In genomic region chr6:118796548-118796947, GRCh38 we compare ENCODE assay signal across 7 cellular contexts.
DNase-seq lines count a peak whose midpoint lies in the region; ATAC-seq and TF ChIP-seq lines count a peak whose summit lies in the region.
"Not testable (repeated sequence)": the region's sequence is repeated elsewhere in the genome, so short reads cannot be mapped to it uniquely, and the experiment has no call there.

No MANE protein-coding gene starts in this region.

- H3K4me1 Mint-ChIP-seq in activated T-cell treated with anti-CD3 and anti-CD28 coated beads, Interleukin-2, amount 50 U/mL, for 72 hours (ENCODE audit: low read depth), result peaks cover 50% of the 10 kb centered on the region
- peaks cover 21 to 24% of the 10 kb centered on the region in 2 donors for H3K4me1 Mint-ChIP-seq in natural killer cell

- POLR2A ChIA-PET in OCI-LY7 (lab: Charles Lee), result not testable (repeated sequence)

- H3K4me3 ChIP-seq in OCI-LY7 (ENCODE audit: low read depth, low read length, poor library complexity, severe bottlenecking); colonic mucosa: not testable (repeated sequence)

- not testable (repeated sequence) for H3K9ac ChIP-seq in colonic mucosa (ENCODE audit: low read depth in 2 of 2, low read length in 2 of 2)

- H3K27ac ChIP-seq in OCI-LY7 (ENCODE audit: low read depth, low read length, poor library complexity, severe bottlenecking); colonic mucosa: not testable (repeated sequence)

- H3K4me1 ChIP-seq in OCI-LY7 (ENCODE audit: insufficient read depth, low read length, poor library complexity, severe bottlenecking); colonic mucosa: not testable (repeated sequence)

- not testable (repeated sequence) for H3K9me3 ChIP-seq in OCI-LY7 (ENCODE audit: low read length); colonic mucosa

- H3K4me3 Mint-ChIP-seq in activated T-cell treated with anti-CD3 and anti-CD28 coated beads, Interleukin-2, amount 50 U/mL, for 72 hours, result peak overlapping the region; percentile 71 to 94
- H3K4me3 Mint-ChIP-seq in natural killer cell, result peak overlapping the region; percentile 79

- TF ChIP-seq CTCF in OCI-LY7 (conservative IDR thresholded peaks at IDR 0.05; ENCODE audit: low read length), result peak; percentile 28; the same call in 1 of the 2 replicates
- TF ChIP-seq CTCF in colonic mucosa (IDR thresholded peaks at IDR 0.05); natural killer cell (IDR thresholded peaks at IDR 0.05): not testable (repeated sequence)

- H3K4me2 ChIP-seq in OCI-LY7 (ENCODE audit: low read length), result not testable (repeated sequence)

- peak overlapping the region; percentile 96 for H3K27ac Mint-ChIP-seq in activated T-cell treated with anti-CD3 and anti-CD28 coated beads, Interleukin-2, amount 50 U/mL, for 72 hours
- H3K27ac Mint-ChIP-seq in natural killer cell, result peak overlapping the region; percentile 61 to 69

- ATAC-seq in activated T-cell treated with anti-CD3 and anti-CD28 coated beads, Interleukin-2, amount 50 U/mL, for 72 hours (replicated peaks in 1 of 2), result peak in 1 of 2 donors; percentile 29
- peak in 1 of 3 donors; percentile 27 for ATAC-seq in natural killer cell

- not testable (repeated sequence) for H3K9me2 ChIP-seq in OCI-LY7 (ENCODE audit: insufficient read depth, low read length)

- peaks cover 20 to 33% of the 10 kb centered on the region in 2 donors for H3K36me3 Mint-ChIP-seq in activated T-cell treated with anti-CD3 and anti-CD28 coated beads, Interleukin-2, amount 50 U/mL, for 72 hours (ENCODE audit: insufficient read depth in 2 of 2)
- H3K36me3 Mint-ChIP-seq in natural killer cell, result not testable (repeated sequence)

- H3K36me3 ChIP-seq in OCI-LY7 (ENCODE audit: insufficient read depth, low read length); colonic mucosa: not testable (repeated sequence)

- CTCF ChIA-PET in OCI-LY7 (lab: Charles Lee; ENCODE audit: unreplicated experiment), result not testable (repeated sequence)

- H3K27me3 ChIP-seq in colonic mucosa, result not testable (repeated sequence)

- not testable (repeated sequence) for H3K79me2 ChIP-seq in OCI-LY7 (ENCODE audit: insufficient read depth, low read depth, low read length)

- intact Hi-C loops in OCI-LY7 (cut with micrococcal nuclease; ENCODE audit: unreplicated experiment), result loop anchor here (5.0 kb wide), 1 partner anchor 316 kb away; no protein-coding TSS in a partner anchor
- intact Hi-C loops in colonic mucosa (cut with DNase I); natural killer cell (cut with micrococcal nuclease): not testable (repeated sequence)

- H3K9me3 Mint-ChIP-seq in activated T-cell treated with anti-CD3 and anti-CD28 coated beads, Interleukin-2, amount 50 U/mL, for 72 hours, result peaks cover 8 to 15% of the 10 kb centered on the region in 2 donors
- H3K9me3 Mint-ChIP-seq in natural killer cell, result not testable (repeated sequence)

- not testable (repeated sequence) for BruUV-seq in OCI-LY7 (replicated peaks; lab: Mats Ljungman, UMichigan)

- H3K27me3 Mint-ChIP-seq in activated T-cell treated with anti-CD3 and anti-CD28 coated beads, Interleukin-2, amount 50 U/mL, for 72 hours (ENCODE audit: low read depth); natural killer cell (ENCODE audit: low read depth in 2 of 2): not testable (repeated sequence)

- peak; percentile 60 for DNase-seq in HT-29 (ENCODE audit: low spot score)
- peak; percentile 69 for DNase-seq in OCI-LY7 (ENCODE audit: low spot score)
- peak; percentile 53 to 58 for DNase-seq in activated CD4-positive, alpha-beta T cell treated with anti-CD3 and anti-CD28 coated beads for 4 hours
- DNase-seq in activated T-cell treated with anti-CD3 and anti-CD28 coated beads, Interleukin-2, amount 50 U/mL, for 72 hours, result peak; percentile 78 to 82
- DNase-seq in colonic mucosa, result peak; percentile 37
- peak; percentile 24 for DNase-seq in natural killer cell
- peak; percentile 47 for DNase-seq in stimulated activated CD8-positive, alpha-beta memory T cell treated with anti-CD3 and anti-CD28 coated beads, Interleukin-15, amount 100 ng/mL, for 1 hour (ENCODE audit: low read depth)

- peak overlapping the region; percentile 36; the same call in 1 of the 2 replicates for H2AFZ ChIP-seq in OCI-LY7 (ENCODE audit: low read length)

- not testable (repeated sequence) for H4K20me1 ChIP-seq in OCI-LY7 (ENCODE audit: insufficient read depth, low read length)

Comparison
In these comparisons a context has a peak if more than half of its experiments do, and no peak if none do; other contexts are left out.
1. DNase-seq: peak in every context shown above with its lines; median percentile 80 in activated T-cell treated with anti-CD3 and anti-CD28 coated beads, Interleukin-2, amount 50 U/mL, for 72 hours; 69 in OCI-LY7; 60 in HT-29; 56 in activated CD4-positive, alpha-beta T cell treated with anti-CD3 and anti-CD28 coated beads for 4 hours; 47 in stimulated activated CD8-positive, alpha-beta memory T cell treated with anti-CD3 and anti-CD28 coated beads, Interleukin-15, amount 100 ng/mL, for 1 hour; 37 in colonic mucosa; 24 in natural killer cell.